ENCODE assay signal across 10 cellular contexts in the genomic region with DNA sequence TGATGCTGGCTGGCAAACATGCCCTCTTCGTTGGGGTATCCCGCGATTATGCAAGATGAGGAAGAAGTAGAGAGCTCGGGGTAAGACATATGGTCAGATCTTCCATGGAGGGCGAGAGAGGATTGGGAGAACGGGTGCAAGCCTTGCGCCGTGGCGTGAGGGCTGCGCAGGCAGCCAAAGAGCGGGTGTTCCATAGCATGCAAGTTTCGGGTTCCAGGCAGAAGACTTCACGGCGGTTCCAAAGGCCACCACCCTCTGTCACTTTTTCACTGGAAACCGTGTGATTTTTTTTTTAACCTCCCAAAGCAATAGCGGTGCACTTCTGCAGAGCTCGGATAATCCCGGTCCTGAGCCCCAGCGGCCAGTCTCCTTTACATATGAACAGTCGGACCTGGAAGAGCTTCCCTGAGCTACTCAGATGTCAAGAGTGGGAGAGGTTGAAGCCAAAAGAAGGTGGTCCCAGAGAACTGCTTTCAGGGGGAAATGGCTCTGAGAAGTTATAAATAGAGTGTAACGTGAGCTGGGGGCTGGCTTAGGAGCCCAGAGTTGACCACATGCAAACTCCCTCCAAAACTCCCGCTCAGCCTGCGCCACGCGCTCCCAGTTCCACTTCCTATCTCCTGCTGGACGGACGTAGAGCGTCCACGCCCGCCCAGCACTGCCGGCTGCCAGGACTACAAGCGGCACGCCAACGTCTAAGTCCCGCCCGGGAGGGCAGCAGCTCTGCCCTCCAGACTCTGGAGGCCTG. TPM values are rescaled to one million over a fixed set of nuclear protein-coding genes. Genes with fewer than 3 reads are reported as not detected.
DNase-seq lines count a peak whose midpoint lies in the region; ATAC-seq, FAIRE-seq and TF ChIP-seq lines count a peak whose summit lies in the region.
"Had no signal": no experiment of that assay in that cellular context is flagged by ENCODE, and none has a peak within 500 bp of the region (broad histone marks: within the 10 kb centered on the region; RNA-seq: fewer than 3 reads in every experiment).

MEOX2 (minus strand) TSS at position 475 of the 748 bp plus-strand sequence; CDS start at position 194, 281 bp downstream.

- ATAC-seq in SK-N-SH treated with all-trans-retinoic acid at 6 μM for 48 hours (peak; percentile 57), pancreas (peak in 3 of 4 donors; percentile 68 to 76 (median 70)), GM19328 (IDR thresholded peaks at IDR 0.05; ENCODE audit: unreplicated experiment) (no peak)
- no peak for ATAC-seq in CD8-positive, alpha-beta T cell

- POLR2A ChIA-PET in CD8-positive, alpha-beta T cell (lab: Charles Lee): interaction anchor here (0.5 kb wide), 1 partner anchor 56 kb away, joined by 4 read pairs; no protein-coding TSS in a partner anchor
- POLR2A ChIA-PET in activated CD4-positive, alpha-beta memory T cell treated with anti-CD3 and anti-CD28 coated beads, Interleukin-2, amount 10 ng/mL, durations not matched to agents 7 days and 5 days (lab: Charles Lee): no interaction called here

- FAIRE-seq in pancreas (lab: Jason Lieb, UNC): no peak

- CTCF ChIA-PET in CD8-positive, alpha-beta T cell (lab: Charles Lee): no interaction called here
- CTCF ChIA-PET in activated CD4-positive, alpha-beta memory T cell treated with anti-CD3 and anti-CD28 coated beads, Interleukin-2, amount 10 ng/mL, durations not matched to agents 7 days and 5 days (lab: Charles Lee): no interaction called here

- peak; percentile 42 for DNase-seq in D341Med (ENCODE audit: low spot score)
- DNase-seq in cardiac muscle cell (ENCODE audit: low read depth in 1 of 2, low spot score in 1 of 2): peak; percentile 63 to 75
- DNase-seq in pancreas: peak in 5 of 6 donors; percentile 4 to 64 (median 30)
- DNase-seq in CD8-positive, alpha-beta T cell: no peak
- DNase-seq in NCI-H2196 (lab: John Stamatoyannopoulos, UW; ENCODE audit: unreplicated experiment): no peak
- DNase-seq in activated CD4-positive, alpha-beta memory T cell treated with anti-CD3 and anti-CD28 coated beads, Interleukin-2, amount 10 ng/mL, durations not matched to agents 7 days and 5 days: no peak
- DNase-seq: NCI-H446 treated with DMSO at 0.1 percent for 48 hours had no signal

- 1 to 2% methylated on average over 36 of the region's 36 CpGs for WGBS in pancreas, 2 donors

- H3K27me3 Mint-ChIP-seq in CD8-positive, alpha-beta T cell (ENCODE audit: low read depth): peaks cover 31% of the 10 kb centered on the region
- peaks cover 37% of the 10 kb centered on the region for H3K27me3 Mint-ChIP-seq in activated CD4-positive, alpha-beta memory T cell treated with anti-CD3 and anti-CD28 coated beads, Interleukin-2, amount 10 ng/mL, durations not matched to agents 7 days and 5 days

- no peaks in the 10 kb centered on the region for H3K9me3 ChIP-seq in cardiac muscle cell (ENCODE audit: low read depth)
- no peaks in the 10 kb centered on the region for H3K9me3 ChIP-seq in pancreas
- H3K9me3 ChIP-seq in CD8-positive, alpha-beta T cell (ENCODE audit: low read length): no peaks in the 10 kb centered on the region

- H3K4me1 ChIP-seq in cardiac muscle cell (ENCODE audit: low read depth): peaks cover 8% of the 10 kb centered on the region
- no peaks in the 10 kb centered on the region for H3K4me1 ChIP-seq in pancreas
- no peaks in the 10 kb centered on the region for H3K4me1 ChIP-seq in CD8-positive, alpha-beta T cell (ENCODE audit: insufficient read depth, low read length)

- no peak within 1 kb of the TSS for H3K4me3 Mint-ChIP-seq in CD8-positive, alpha-beta T cell
- no peak within 1 kb of the TSS for H3K4me3 Mint-ChIP-seq in activated CD4-positive, alpha-beta memory T cell treated with anti-CD3 and anti-CD28 coated beads, Interleukin-2, amount 10 ng/mL, durations not matched to agents 7 days and 5 days

- H3K36me3 ChIP-seq in cardiac muscle cell (no peaks in the 10 kb centered on the region), pancreas (no peaks in the 10 kb centered on the region)
- H3K36me3 ChIP-seq in CD8-positive, alpha-beta T cell (ENCODE audit: insufficient read depth, low read length): no peaks in the 10 kb centered on the region

- H3K36me3 Mint-ChIP-seq in CD8-positive, alpha-beta T cell: no peaks in the 10 kb centered on the region
- H3K36me3 Mint-ChIP-seq in activated CD4-positive, alpha-beta memory T cell treated with anti-CD3 and anti-CD28 coated beads, Interleukin-2, amount 10 ng/mL, durations not matched to agents 7 days and 5 days (ENCODE audit: low read depth): no peaks in the 10 kb centered on the region

- no peaks in the 10 kb centered on the region for H3K4me1 Mint-ChIP-seq in CD8-positive, alpha-beta T cell (ENCODE audit: low read depth)
- H3K4me1 Mint-ChIP-seq in activated CD4-positive, alpha-beta memory T cell treated with anti-CD3 and anti-CD28 coated beads, Interleukin-2, amount 10 ng/mL, durations not matched to agents 7 days and 5 days: no peaks in the 10 kb centered on the region

- no peak for TF ChIP-seq CTCF in cardiac muscle cell (IDR thresholded peaks at IDR 0.05; ENCODE audit: low read depth, low read length)
- no peak for TF ChIP-seq CTCF in pancreas (IDR thresholded peaks at IDR 0.05)
- no peak for TF ChIP-seq CTCF in CD8-positive, alpha-beta T cell (IDR thresholded peaks at IDR 0.05)

- H3K27ac Mint-ChIP-seq in CD8-positive, alpha-beta T cell: no peak within 1 kb of the TSS
- H3K27ac Mint-ChIP-seq in activated CD4-positive, alpha-beta memory T cell treated with anti-CD3 and anti-CD28 coated beads, Interleukin-2, amount 10 ng/mL, durations not matched to agents 7 days and 5 days: no peak within 1 kb of the TSS

- H3K27me3 ChIP-seq in cardiac muscle cell: peaks cover 99% of the 10 kb centered on the region
- H3K27me3 ChIP-seq in pancreas: peaks cover 0 to 47% (median 9%) of the 10 kb centered on the region in 4 donors
- peaks cover 5% of the 10 kb centered on the region for H3K27me3 ChIP-seq in CD8-positive, alpha-beta T cell (ENCODE audit: insufficient read depth, low read length)

- intact Hi-C loops in pancreas (cut with DNase I): no loop called here
- intact Hi-C loops in CD8-positive, alpha-beta T cell (cut with DNase I, micrococcal nuclease): no loop called here

- no peak within 1 kb of the TSS for H3K27ac ChIP-seq in cardiac muscle cell
- peak within 1 kb of the TSS in 1 of 4 donors; percentile 35 for H3K27ac ChIP-seq in pancreas
- no peak within 1 kb of the TSS for H3K27ac ChIP-seq in CD8-positive, alpha-beta T cell (ENCODE audit: low read depth, low read length)
- H3K27ac ChIP-seq: epithelial cell of prostate had no signal

- H3K9me3 Mint-ChIP-seq in CD8-positive, alpha-beta T cell: peaks cover 2% of the 10 kb centered on the region
- no peaks in the 10 kb centered on the region for H3K9me3 Mint-ChIP-seq in activated CD4-positive, alpha-beta memory T cell treated with anti-CD3 and anti-CD28 coated beads, Interleukin-2, amount 10 ng/mL, durations not matched to agents 7 days and 5 days

- H3K4me3 ChIP-seq in cardiac muscle cell (peak within 1 kb of the TSS; percentile 20), pancreas (peak within 1 kb of the TSS in 3 of 4 donors; percentile 5 to 35 (median 13))
- H3K4me3 ChIP-seq in CD8-positive, alpha-beta T cell (ENCODE audit: low read depth, low read length): no peak within 1 kb of the TSS

TF ChIP-seq in SK-N-SH treated with all-trans-retinoic acid at 6 μM for 48 hours, 23 proteins besides CTCF, POLR2A, EP300 and RAD21:
- no peak for TF ChIP-seq RARB (CRISPR knock-in tag; IDR thresholded peaks at IDR 0.05)
- no peak for TF ChIP-seq CSDC2 (CRISPR knock-in tag; IDR thresholded peaks at IDR 0.05)
- TF ChIP-seq, protein P1, sequence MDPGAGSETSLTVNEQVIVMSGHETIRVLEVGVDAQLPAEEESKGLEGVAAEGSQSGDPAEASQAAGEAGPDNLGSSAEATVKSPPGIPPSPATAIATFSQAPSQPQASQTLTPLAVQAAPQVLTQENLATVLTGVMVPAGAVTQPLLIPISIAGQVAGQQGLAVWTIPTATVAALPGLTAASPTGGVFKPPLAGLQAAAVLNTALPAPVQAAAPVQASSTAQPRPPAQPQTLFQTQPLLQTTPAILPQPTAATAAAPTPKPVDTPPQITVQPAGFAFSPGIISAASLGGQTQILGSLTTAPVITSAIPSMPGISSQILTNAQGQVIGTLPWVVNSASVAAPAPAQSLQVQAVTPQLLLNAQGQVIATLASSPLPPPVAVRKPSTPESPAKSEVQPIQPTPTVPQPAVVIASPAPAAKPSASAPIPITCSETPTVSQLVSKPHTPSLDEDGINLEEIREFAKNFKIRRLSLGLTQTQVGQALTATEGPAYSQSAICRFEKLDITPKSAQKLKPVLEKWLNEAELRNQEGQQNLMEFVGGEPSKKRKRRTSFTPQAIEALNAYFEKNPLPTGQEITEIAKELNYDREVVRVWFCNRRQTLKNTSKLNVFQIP (CRISPR knock-in tag; IDR thresholded peaks at IDR 0.05; ENCODE audit: borderline replicate concordance, low read depth): no peak
- TF ChIP-seq SNAI2 (CRISPR knock-in tag; IDR thresholded peaks at IDR 0.05): no peak
- TF ChIP-seq BACH2 (CRISPR knock-in tag; IDR thresholded peaks at IDR 0.05; ENCODE audit: borderline replicate concordance): no peak

RNA-seq across cellular contexts. Expression of gene MEOX2, which starts in this region (rescaled TPM):
- total RNA-seq in cardiac muscle cell: 0.25 TPM in 1 of 2 replicates, not detected in the other
- polyA plus RNA-seq in cardiac muscle cell: 0.34 and 0.52 TPM in 2 replicates
- 1 to 10 TPM in 3 of 6 donors, under 1 TPM in 3; 0.24 to 2.9 (median 0.91) TPM for total RNA-seq in pancreas
- 1 to 10 TPM; 1.2 to 1.3 TPM for polyA plus RNA-seq in pancreas
- total RNA-seq in CD8-positive, alpha-beta T cell: not detected
- not detected for total RNA-seq in activated CD4-positive, alpha-beta memory T cell treated with anti-CD3 and anti-CD28 coated beads, Interleukin-2, amount 10 ng/mL, durations not matched to agents 7 days and 5 days

Comparison
In these comparisons a context has a peak if more than half of its experiments do, and no peak if none do; other contexts are left out.
1. Peak in DNase-seq and H3K4me3 ChIP-seq in cardiac muscle cell; RNA of the gene not detected or under 1 TPM.
2. DNase-seq: peak in D341Med (single experiment) and pancreas (5 of 6); none in CD8-positive, alpha-beta T cell (0 of 7), NCI-H2196 (single experiment) and activated CD4-positive, alpha-beta memory T cell treated with anti-CD3 and anti-CD28 coated beads, Interleukin-2, amount 10 ng/mL, durations not matched to agents 7 days and 5 days (single experiment).
3. ATAC-seq: peak in SK-N-SH treated with all-trans-retinoic acid at 6 μM for 48 hours (single experiment) and pancreas (3 of 4); none in GM19328 (single experiment) and CD8-positive, alpha-beta T cell (single experiment).